ENCODE assay signal across 8 cellular contexts in the genomic region with DNA sequence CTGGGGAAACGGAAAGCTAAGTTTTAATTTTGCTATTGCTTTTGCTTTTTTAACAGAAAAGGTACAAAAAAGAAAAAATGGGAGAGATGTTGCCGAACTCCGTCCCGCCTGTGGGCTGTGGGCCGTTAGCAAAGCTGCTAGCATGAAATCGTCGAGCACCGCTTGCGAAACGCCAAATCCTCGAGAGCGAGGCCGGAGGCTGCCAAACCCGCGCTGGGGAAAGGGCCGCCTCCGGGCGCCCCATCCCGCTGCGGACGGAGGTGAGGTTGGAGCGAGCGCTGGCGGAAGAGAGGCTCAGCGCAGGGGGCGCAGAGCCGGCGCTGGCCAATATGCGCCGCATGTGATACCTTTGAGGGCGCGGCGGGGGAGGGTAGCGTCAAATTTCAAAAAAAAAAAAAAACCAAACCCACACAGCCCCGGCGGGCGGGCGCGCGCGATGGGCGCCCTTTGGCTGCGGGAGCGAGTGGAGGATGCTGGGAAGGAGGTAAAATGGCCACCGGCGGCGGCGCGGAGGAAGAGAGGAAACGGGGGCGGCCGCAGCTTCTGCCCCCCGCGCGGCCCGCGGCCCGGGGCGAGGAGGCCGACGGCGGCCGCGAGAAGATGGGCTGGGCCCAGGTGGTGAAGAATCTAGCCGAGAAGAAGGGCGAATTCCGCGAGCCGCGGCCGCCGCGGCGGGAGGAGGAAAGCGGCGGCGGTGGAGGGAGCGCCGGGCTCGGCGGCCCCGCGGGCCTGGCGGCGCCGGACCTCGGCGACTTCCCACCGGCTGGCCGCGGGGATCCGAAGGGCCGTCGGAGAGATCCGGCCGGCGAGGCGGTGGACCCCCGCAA. TPM values are rescaled to one million over a fixed set of nuclear protein-coding genes. Genes with fewer than 3 reads are reported as not detected.
DNase-seq lines count a peak whose midpoint lies in the region; ATAC-seq, FAIRE-seq and TF ChIP-seq lines count a peak whose summit lies in the region.

A gene with protein sequence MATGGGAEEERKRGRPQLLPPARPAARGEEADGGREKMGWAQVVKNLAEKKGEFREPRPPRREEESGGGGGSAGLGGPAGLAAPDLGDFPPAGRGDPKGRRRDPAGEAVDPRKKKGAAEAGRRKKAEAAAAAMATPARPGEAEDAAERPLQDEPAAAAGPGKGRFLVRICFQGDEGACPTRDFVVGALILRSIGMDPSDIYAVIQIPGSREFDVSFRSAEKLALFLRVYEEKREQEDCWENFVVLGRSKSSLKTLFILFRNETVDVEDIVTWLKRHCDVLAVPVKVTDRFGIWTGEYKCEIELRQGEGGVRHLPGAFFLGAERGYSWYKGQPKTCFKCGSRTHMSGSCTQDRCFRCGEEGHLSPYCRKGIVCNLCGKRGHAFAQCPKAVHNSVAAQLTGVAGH (plus strand): TSS at position 473 of the 827 bp plus-strand sequence. CDS start 17 bp downstream, at position 490.

- H3K36me3 Mint-ChIP-seq in WTC11 (peaks cover 13% of the 10 kb centered on the region), immature natural killer cell (peaks cover 0 to 6% (median 2%) of the 10 kb centered on the region in 3 donors)

- H3K9me3 Mint-ChIP-seq in WTC11 (peaks cover 5% of the 10 kb centered on the region; the same call in 1 of the 2 replicates), immature natural killer cell (peaks cover 0 to 3% (median 0%) of the 10 kb centered on the region in 6 donors)

- DNase-seq in AG09309 (ENCODE audit: low read depth) (peak; percentile 80), NCI-H2196 treated with DMSO at 0.1 percent for 48 hours (lab: John Stamatoyannopoulos, UW; ENCODE audit: unreplicated experiment) (peak; percentile 71), WTC11 (ENCODE audit: low spot score) (peak; percentile 88), bronchial epithelial cell (ENCODE audit: low read depth) (peak; percentile 73), immature natural killer cell (peak; percentile 84 to 86 (median 85)), spleen (peak; percentile 95)

- H3K27me3 ChIP-seq in bronchial epithelial cell (ENCODE audit: control insufficient read depth, insufficient read depth, low read length) = no peaks in the 10 kb centered on the region
- H3K27me3 ChIP-seq in spleen (replicated peaks in 1 of 7) = no peaks in the 10 kb centered on the region

- H3K27ac ChIP-seq in spleen = peak within 1 kb of the TSS; percentile 97 to 99 (median 99)

- ATAC-seq in GM18873 (IDR thresholded peaks at IDR 0.05; ENCODE audit: low FRiP score, unreplicated experiment) (peak; percentile 69), HG03139 (IDR thresholded peaks at IDR 0.05; ENCODE audit: unreplicated experiment) (peak; percentile 81), WTC11 (peak; percentile 82)

- TF ChIP-seq POLR2A in spleen (IDR thresholded peaks at IDR 0.05) = peak in 1 of 3 donors; percentile 28

- H3K4me3 Mint-ChIP-seq in WTC11 = peak within 1 kb of the TSS; percentile 100
- H3K4me3 Mint-ChIP-seq in immature natural killer cell = peak within 1 kb of the TSS; percentile 99 to 100 (median 100)

- CTCF ChIA-PET in WTC11 (lab: Charles Lee) = interaction anchor here (1.0 to 6.5 kb wide), 5 partner anchors 13 to 33 kb away, joined by 3 to 55 read pairs (median 5); a partner anchor contains a TSS

- no peak for TF ChIP-seq CTCF in AG09309 (IDR thresholded peaks at IDR 0.05; ENCODE audit: control insufficient read depth, insufficient read depth, low read depth, low read length, missing control alignments)
- no peak for TF ChIP-seq CTCF in WTC11 (IDR thresholded peaks at IDR 0.05)
- no peak for TF ChIP-seq CTCF in bronchial epithelial cell (IDR thresholded peaks at IDR 0.05; ENCODE audit: insufficient read depth, low read length, severe bottlenecking)
- peak in 7 of 11 experiments; percentile 4 to 42 (median 27) for TF ChIP-seq CTCF in spleen (IDR thresholded peaks at IDR 0.05 in 8 of 11, conservative IDR thresholded peaks at IDR 0.05 in 3 of 11)

- H3K36me3 ChIP-seq in bronchial epithelial cell (ENCODE audit: control insufficient read depth, insufficient read depth, low read length) (peaks cover 3% of the 10 kb centered on the region), spleen (peaks cover 0 to 27% (median 0%) of the 10 kb centered on the region in 6 donors)

- POLR2A ChIA-PET in WTC11 (lab: Charles Lee) = interaction anchor here (1.0 to 6.3 kb wide), 5 partner anchors 12 to 89 kb away, joined by 3 to 110 read pairs (median 8); a partner anchor contains a TSS

- H3K27ac Mint-ChIP-seq in WTC11 (peak within 1 kb of the TSS; percentile 100), immature natural killer cell (peak within 1 kb of the TSS; percentile 96 to 100 (median 98))

- intact Hi-C loops in spleen (cut with DNase I; ENCODE audit: low total_unique reads) = no loop called here

- H3K4me3 ChIP-seq in AG09309 (ENCODE audit: control insufficient read depth, low read depth, low read length) (peak within 1 kb of the TSS; percentile 84), bronchial epithelial cell (ENCODE audit: low read depth, low read length) (peak within 1 kb of the TSS; percentile 91), spleen (peak within 1 kb of the TSS; percentile 64 to 91 (median 84))

- H3K4me1 Mint-ChIP-seq in WTC11 (peaks cover 43% of the 10 kb centered on the region), immature natural killer cell (peaks cover 42 to 45% of the 10 kb centered on the region in 2 donors)

- peaks cover 34 to 70% (median 52%) of the 10 kb centered on the region in 6 donors for H3K4me1 ChIP-seq in spleen

- FAIRE-seq in bronchial epithelial cell (lab: Jason Lieb, UNC) = no peak

- no peaks in the 10 kb centered on the region for H3K9me3 ChIP-seq in spleen

- 0 to 1% (median 0%) methylated on average over 62 to 99 of the region's 99 CpGs for WGBS in spleen, 5 donors

- H3K27me3 Mint-ChIP-seq in WTC11 (ENCODE audit: low read depth) (peaks cover 37% of the 10 kb centered on the region), immature natural killer cell (ENCODE audit: low read depth in 3 of 3) (peaks cover 15 to 23% (median 22%) of the 10 kb centered on the region in 3 donors)

TF ChIP-seq in WTC11, 78 proteins besides CTCF, POLR2A, EP300 and RAD21 (continues in another document):
- TF ChIP-seq JAZF1 (CRISPR knock-in tag; IDR thresholded peaks at IDR 0.05) = no peak
- no peak for TF ChIP-seq GTF2I (CRISPR knock-in tag; conservative IDR thresholded peaks at IDR 0.05)
- TF ChIP-seq ZNF219 (CRISPR knock-in tag; IDR thresholded peaks at IDR 0.05; ENCODE audit: borderline replicate concordance) = no peak
- TF ChIP-seq, protein P1, sequence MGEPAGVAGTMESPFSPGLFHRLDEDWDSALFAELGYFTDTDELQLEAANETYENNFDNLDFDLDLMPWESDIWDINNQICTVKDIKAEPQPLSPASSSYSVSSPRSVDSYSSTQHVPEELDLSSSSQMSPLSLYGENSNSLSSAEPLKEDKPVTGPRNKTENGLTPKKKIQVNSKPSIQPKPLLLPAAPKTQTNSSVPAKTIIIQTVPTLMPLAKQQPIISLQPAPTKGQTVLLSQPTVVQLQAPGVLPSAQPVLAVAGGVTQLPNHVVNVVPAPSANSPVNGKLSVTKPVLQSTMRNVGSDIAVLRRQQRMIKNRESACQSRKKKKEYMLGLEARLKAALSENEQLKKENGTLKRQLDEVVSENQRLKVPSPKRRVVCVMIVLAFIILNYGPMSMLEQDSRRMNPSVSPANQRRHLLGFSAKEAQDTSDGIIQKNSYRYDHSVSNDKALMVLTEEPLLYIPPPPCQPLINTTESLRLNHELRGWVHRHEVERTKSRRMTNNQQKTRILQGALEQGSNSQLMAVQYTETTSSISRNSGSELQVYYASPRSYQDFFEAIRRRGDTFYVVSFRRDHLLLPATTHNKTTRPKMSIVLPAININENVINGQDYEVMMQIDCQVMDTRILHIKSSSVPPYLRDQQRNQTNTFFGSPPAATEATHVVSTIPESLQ (CRISPR knock-in tag; IDR thresholded peaks at IDR 0.05) = 0 out of 2 replicates have a peak, but pooled peaks have one; percentile 58
- TF ChIP-seq TEAD4 (CRISPR knock-in tag; IDR thresholded peaks at IDR 0.05) = no peak
- no peak for TF ChIP-seq TCF7 (CRISPR knock-in tag; IDR thresholded peaks at IDR 0.05; ENCODE audit: low read depth)
- TF ChIP-seq SMAD4 (CRISPR knock-in tag; IDR thresholded peaks at IDR 0.05) = no peak
- no peak for TF ChIP-seq SMAD3 (CRISPR knock-in tag; IDR thresholded peaks at IDR 0.05; ENCODE audit: borderline replicate concordance)
- no peak for TF ChIP-seq SOX15 (CRISPR knock-in tag; IDR thresholded peaks at IDR 0.05)
- no peak for TF ChIP-seq IRF2 (CRISPR knock-in tag; IDR thresholded peaks at IDR 0.05; ENCODE audit: borderline replicate concordance, low read depth)
- no peak for TF ChIP-seq ZNF263 (CRISPR knock-in tag; IDR thresholded peaks at IDR 0.05; ENCODE audit: low read depth)
- TF ChIP-seq CBFB (CRISPR knock-in tag; IDR thresholded peaks at IDR 0.05; ENCODE audit: low read depth) = no peak
- peak; percentile 78 for TF ChIP-seq ZNF423 (CRISPR knock-in tag; IDR thresholded peaks at IDR 0.05)
- TF ChIP-seq, protein P2, sequence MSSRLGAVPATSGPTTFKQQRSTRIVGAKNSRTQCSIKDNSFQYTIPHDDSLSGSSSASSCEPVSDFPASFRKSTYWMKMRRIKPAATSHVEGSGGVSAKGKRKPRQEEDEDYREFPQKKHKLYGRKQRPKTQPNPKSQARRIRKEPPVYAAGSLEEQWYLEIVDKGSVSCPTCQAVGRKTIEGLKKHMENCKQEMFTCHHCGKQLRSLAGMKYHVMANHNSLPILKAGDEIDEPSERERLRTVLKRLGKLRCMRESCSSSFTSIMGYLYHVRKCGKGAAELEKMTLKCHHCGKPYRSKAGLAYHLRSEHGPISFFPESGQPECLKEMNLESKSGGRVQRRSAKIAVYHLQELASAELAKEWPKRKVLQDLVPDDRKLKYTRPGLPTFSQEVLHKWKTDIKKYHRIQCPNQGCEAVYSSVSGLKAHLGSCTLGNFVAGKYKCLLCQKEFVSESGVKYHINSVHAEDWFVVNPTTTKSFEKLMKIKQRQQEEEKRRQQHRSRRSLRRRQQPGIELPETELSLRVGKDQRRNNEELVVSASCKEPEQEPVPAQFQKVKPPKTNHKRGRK (CRISPR knock-in tag; IDR thresholded peaks at IDR 0.05; ENCODE audit: borderline replicate concordance) = no peak
- TF ChIP-seq ETV6 (CRISPR knock-in tag; IDR thresholded peaks at IDR 0.05) = peak; percentile 96
- no peak for TF ChIP-seq TP53 (CRISPR knock-in tag; IDR thresholded peaks at IDR 0.05)
- no peak for TF ChIP-seq ZBTB21 (CRISPR knock-in tag; IDR thresholded peaks at IDR 0.05; ENCODE audit: borderline replicate concordance)
- no peak for TF ChIP-seq ATF1 (CRISPR knock-in tag; IDR thresholded peaks at IDR 0.05)
- no peak for TF ChIP-seq ZNF232 (CRISPR knock-in tag; IDR thresholded peaks at IDR 0.05)

RNA-seq across cellular contexts. Expression of the gene that starts here (rescaled TPM):
- total RNA-seq in WTC11 (2021) (43.6 to 54.1 TPM (median 52.6 TPM) in 3 replicates), bronchial epithelial cell (9.7 and 11.1 TPM in 2 replicates), spleen (10 to 100 TPM; 17.4 to 26.6 (median 23.6) TPM)
- polyA plus RNA-seq in immature natural killer cell (10 to 100 TPM in 1 of 3 donors, 1 to 10 TPM in 2; 2.1 to 14.0 (median 6.1) TPM), spleen (10 to 100 TPM; 18.7 to 22.2 (median 19.5) TPM)

Comparison
In these comparisons a context has a peak if more than half of its experiments do, and no peak if none do; other contexts are left out.
1. Peak in every context shown above with its lines: DNase-seq, ATAC-seq, H3K4me3 ChIP-seq and H3K27ac ChIP-seq.
2. CTCF ChIP-seq: peak in spleen (7 of 11); none in AG09309 (single experiment), WTC11 (single experiment) and bronchial epithelial cell (single experiment).